15 cellular contexts compared by ENCODE assay signal in the genomic region with DNA sequence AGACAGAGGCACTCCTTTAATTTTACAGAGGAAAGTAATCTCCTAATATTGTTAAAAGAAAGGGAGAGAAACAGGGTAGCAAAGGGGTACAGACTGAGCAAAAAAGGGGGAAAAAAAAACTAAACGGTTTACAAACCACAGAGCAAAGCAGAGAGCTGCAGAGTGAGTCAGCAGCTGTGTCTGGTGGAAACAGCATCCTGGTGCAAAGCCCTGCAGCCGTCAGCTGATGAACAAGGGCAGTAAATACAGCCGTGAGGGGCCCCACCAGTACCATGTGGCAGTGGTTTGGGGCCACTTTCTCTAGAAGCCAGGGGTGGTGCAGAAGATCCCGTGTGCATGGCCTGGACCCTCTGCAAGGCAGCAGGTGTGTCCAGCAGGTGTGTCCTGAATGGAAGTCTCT.
DNase-seq lines count a peak whose midpoint lies in the region; ATAC-seq and TF ChIP-seq lines count a peak whose summit lies in the region.
"Had no signal": no experiment of that assay in that cellular context is flagged by ENCODE, and none has a peak within 500 bp of the region (broad histone marks: within the 10 kb centered on the region; RNA-seq: fewer than 3 reads in every experiment).

No MANE protein-coding gene starts in this region.

- H3K4me1 ChIP-seq in BLaER1 treated with 17β-estradiol and CSF1 and Interleukin-3, amounts not matched to agents 10 nM and 100 nM = peaks cover 55 to 88% (median 82%) of the 10 kb centered on the region in 10 experiments
- H3K4me1 ChIP-seq in IMR-90 (ENCODE audit: control insufficient read depth, insufficient read depth, low read length) = no peaks in the 10 kb centered on the region
- H3K4me1 ChIP-seq in CD4-positive, alpha-beta memory T cell (ENCODE audit: insufficient read depth, low read length) = no peaks in the 10 kb centered on the region
- H3K4me1 ChIP-seq: HAP-1, prostate gland, suprapubic skin had no signal

- H3K27ac ChIP-seq in BLaER1 treated with 17β-estradiol and CSF1 and Interleukin-3, amounts not matched to agents 10 nM and 100 nM = peak overlapping the region in 9 of 11 experiments; percentile 61 to 90 (median 86); a peak in 18 of 22 replicates
- H3K27ac ChIP-seq in IMR-90 (ENCODE audit: insufficient read depth, low read length) = no peak overlapping the region
- no peak overlapping the region for H3K27ac ChIP-seq in CD4-positive, alpha-beta memory T cell (ENCODE audit: low read depth, low read length)
- H3K27ac ChIP-seq: prostate gland, suprapubic skin had no signal

- H2AK5ac ChIP-seq in IMR-90 (ENCODE audit: low read depth, low read length) = no peak overlapping the region

- no peaks in the 10 kb centered on the region for H3K9me1 ChIP-seq in IMR-90 (ENCODE audit: insufficient read depth, low read length)

- H3K9me3 Mint-ChIP-seq in CD4-positive, alpha-beta memory T cell = peaks cover 0 to 3% (median 0%) of the 10 kb centered on the region in 8 donors

- intact Hi-C loops in IMR-90 (cut with micrococcal nuclease) = no loop called here
- intact Hi-C loops in CD4-positive, alpha-beta memory T cell (cut with micrococcal nuclease) = no loop called here

- H3K4me1 Mint-ChIP-seq in CD4-positive, alpha-beta memory T cell = no peaks in the 10 kb centered on the region

- CTCF ChIA-PET in IMR-90 (lab: Yijun Ruan, JAX) = no interaction called here
- CTCF ChIA-PET in CD4-positive, alpha-beta memory T cell (lab: Charles Lee; ENCODE audit: partially characterized antibody) = no interaction called here

- H2AK9ac ChIP-seq in IMR-90 (replicated peaks; ENCODE audit: low read depth, low read length, poor library complexity) = no peak overlapping the region

- H3K36me3 Mint-ChIP-seq in CD4-positive, alpha-beta memory T cell = no peaks in the 10 kb centered on the region

- H3K9me3 ChIP-seq in BLaER1 treated with 17β-estradiol and CSF1 and Interleukin-3, amounts not matched to agents 10 nM and 100 nM (replicated peaks in 1 of 11) = no peaks in the 10 kb centered on the region; a peak in 1 of 22 replicates
- H3K9me3 ChIP-seq in IMR-90 (ENCODE audit: control insufficient read depth, insufficient read depth, low read length) = no peaks in the 10 kb centered on the region
- no peaks in the 10 kb centered on the region for H3K9me3 ChIP-seq in CD4-positive, alpha-beta memory T cell (ENCODE audit: control insufficient read depth in 1 of 2, low read length in 2 of 2)
- H3K9me3 ChIP-seq: HAP-1, prostate gland, suprapubic skin had no signal

- TF ChIP-seq POLR2A in IMR-90 (IDR thresholded peaks at IDR 0.05; ENCODE audit: low read depth, low read length) = no peak

- no peak overlapping the region for H2BK120ac ChIP-seq in IMR-90 (ENCODE audit: low read depth, low read length)

- no peak overlapping the region for H3K56ac ChIP-seq in IMR-90 (ENCODE audit: extremely low read depth, insufficient read depth, low read length)

- peak overlapping the region in 10 of 11 experiments; percentile 40 to 77 (median 66); a peak in 18 of 22 replicates for H3K9ac ChIP-seq in BLaER1 treated with 17β-estradiol and CSF1 and Interleukin-3, amounts not matched to agents 10 nM and 100 nM
- no peak overlapping the region for H3K9ac ChIP-seq in IMR-90 (ENCODE audit: low read depth, low read length)

- in situ Hi-C loops in IMR-90 (cut with MboI; ENCODE audit: low sequenced_read_pairs) = loop anchor here (25.0 kb wide), 1 partner anchor 775 kb away; no protein-coding TSS in a partner anchor

- H3K23ac ChIP-seq in IMR-90 (ENCODE audit: low read depth, low read length) = no peak overlapping the region

- H4K91ac ChIP-seq in IMR-90 (ENCODE audit: insufficient read depth, low read depth, low read length) = no peak overlapping the region

- ATAC-seq in IMR-90 (ENCODE audit: low read depth) (peak; percentile 40; the same call in 1 of the 2 replicates), HG03521 (IDR thresholded peaks at IDR 0.05; ENCODE audit: unreplicated experiment) (no peak)

- H3K14ac ChIP-seq in IMR-90 (replicated peaks; ENCODE audit: low read depth, low read length) = no peak overlapping the region

- WGBS in IMR-90 (ENCODE audit: extremely low coverage in 2 of 2, insufficient read length in 1 of 2), 2 experiments = 17% methylated on average over 1 of the region's 4 CpGs; no CpG with 5 or more reads in 1 of the 2 experiments

- dilution Hi-C loops in IMR-90 (cut with HindIII; ENCODE audit: low sequenced_read_pairs, unreplicated experiment) = no loop called here

- H4K5ac ChIP-seq in IMR-90 (ENCODE audit: low read depth, low read length) = no peak overlapping the region

- H4K8ac ChIP-seq in IMR-90 (ENCODE audit: low read depth in 2 of 2, low read length in 2 of 2) = no peak overlapping the region

- peaks cover 0 to 70% (median 41%) of the 10 kb centered on the region in 11 experiments; a peak in 15 of 22 replicates for H3K36me3 ChIP-seq in BLaER1 treated with 17β-estradiol and CSF1 and Interleukin-3, amounts not matched to agents 10 nM and 100 nM
- H3K36me3 ChIP-seq in IMR-90 (ENCODE audit: control insufficient read depth, insufficient read depth, low read length) = no peaks in the 10 kb centered on the region
- H3K36me3 ChIP-seq in CD4-positive, alpha-beta memory T cell (ENCODE audit: insufficient read depth, low read length) = no peaks in the 10 kb centered on the region
- H3K36me3 ChIP-seq: HAP-1, prostate gland, suprapubic skin had no signal

- H3K27ac Mint-ChIP-seq in CD4-positive, alpha-beta memory T cell = no peak overlapping the region

- peak overlapping the region; percentile 73 to 95 (median 87) for H3K4me2 ChIP-seq in BLaER1 treated with 17β-estradiol and CSF1 and Interleukin-3, amounts not matched to agents 10 nM and 100 nM
- no peak overlapping the region for H3K4me2 ChIP-seq in IMR-90 (ENCODE audit: low read depth, low read length)

- no peak for DNase-seq in IMR-90
- DNase-seq in T1000 (lab: John Stamatoyannopoulos, UW) = peak; percentile 22
- DNase-seq in foreskin melanocyte = peak; percentile 27
- DNase-seq in SHP77 treated with DMSO at 0.1 percent for 48 hours (lab: John Stamatoyannopoulos, UW) = no peak
- DNase-seq in CD4-positive, alpha-beta memory T cell = no peak
- no peak for DNase-seq in activated CD4-positive, CD25-positive, alpha-beta regulatory T cell (lab: John Stamatoyannopoulos, UW)
- DNase-seq: NCI-H1105 treated with DMSO at 0.1 percent for 48 hours; NCI-H774; stimulated activated CD4-positive, alpha-beta T cell treated with anti-CD3 and anti-CD28 coated beads, Interleukin-4, amount 100 ng/mL, for 4 hours; T-helper 9 cell had no signal

- no peak overlapping the region for H2BK20ac ChIP-seq in IMR-90 (ENCODE audit: low read depth, low read length)

- POLR2A ChIA-PET in IMR-90 (lab: Charles Lee; ENCODE audit: unreplicated experiment) = no interaction called here
- POLR2A ChIA-PET in CD4-positive, alpha-beta memory T cell (lab: Charles Lee; ENCODE audit: partially characterized antibody) = no interaction called here

- no peak overlapping the region for H2AFZ ChIP-seq in IMR-90 (replicated peaks; ENCODE audit: low read length, poor library complexity)

- no peak for TF ChIP-seq RAD21 in IMR-90 (IDR thresholded peaks at IDR 0.05; ENCODE audit: low read length)

- no peak for TF ChIP-seq CTCF in IMR-90 (conservative IDR thresholded peaks at IDR 0.05; ENCODE audit: low read depth, low read length)

- BruUV-seq in IMR-90 (replicated peaks; lab: Mats Ljungman, UMichigan) = no TSS peak

- no peak overlapping the region for H2BK5ac ChIP-seq in IMR-90 (ENCODE audit: low read depth, low read length, poor library complexity, severe bottlenecking)

- H3K4me3 ChIP-seq in BLaER1 treated with 17β-estradiol and CSF1 and Interleukin-3, amounts not matched to agents 10 nM and 100 nM = peak overlapping the region in 5 of 10 experiments; percentile 11 to 33 (median 27); a peak in 5 of 20 replicates
- H3K4me3 ChIP-seq in IMR-90 (ENCODE audit: insufficient read depth, low read depth, low read length) = no peak overlapping the region
- H3K4me3 ChIP-seq in CD4-positive, alpha-beta memory T cell (ENCODE audit: low read length in 2 of 2) = no peak overlapping the region
- H3K4me3 ChIP-seq: HAP-1, prostate gland, suprapubic skin had no signal

- H3K4ac ChIP-seq in IMR-90 (ENCODE audit: low read depth, low read length) = no peak overlapping the region

- no peak overlapping the region for H3K18ac ChIP-seq in IMR-90 (ENCODE audit: low read depth, low read length)

- no peaks in the 10 kb centered on the region for H4K20me1 ChIP-seq in BLaER1 treated with 17β-estradiol and CSF1 and Interleukin-3, amounts not matched to agents 10 nM and 100 nM
- H4K20me1 ChIP-seq in IMR-90 (ENCODE audit: insufficient read depth, low read length) = no peaks in the 10 kb centered on the region

- no peak overlapping the region for H2BK15ac ChIP-seq in IMR-90 (ENCODE audit: low read depth, low read length)

- no peaks in the 10 kb centered on the region for H3K27me3 ChIP-seq in BLaER1 treated with 17β-estradiol and CSF1 and Interleukin-3, amounts not matched to agents 10 nM and 100 nM
- H3K27me3 ChIP-seq in IMR-90 (ENCODE audit: control insufficient read depth, insufficient read depth, low read length) = peaks cover 25% of the 10 kb centered on the region
- peaks cover 4% of the 10 kb centered on the region for H3K27me3 ChIP-seq in CD4-positive, alpha-beta memory T cell (ENCODE audit: insufficient read depth, low read length)

- H3K79me1 ChIP-seq in IMR-90 (ENCODE audit: low read depth in 1 of 2, low read length in 2 of 2) = no peaks in the 10 kb centered on the region

- no peak overlapping the region for H3K4me3 Mint-ChIP-seq in CD4-positive, alpha-beta memory T cell

- peaks cover 9 to 10% of the 10 kb centered on the region in 2 donors for H3K27me3 Mint-ChIP-seq in CD4-positive, alpha-beta memory T cell

TF ChIP-seq in IMR-90, 13 proteins besides CTCF, POLR2A, EP300 and RAD21 (continues in another document):
- no peak for TF ChIP-seq SMC3 (IDR thresholded peaks at IDR 0.05; ENCODE audit: low read depth, low read length)
- no peak for TF ChIP-seq MAFK (IDR thresholded peaks at IDR 0.05; ENCODE audit: low read depth, low read length)
- no peak for TF ChIP-seq USF2 (IDR thresholded peaks at IDR 0.05; ENCODE audit: low read depth, low read length)
- TF ChIP-seq BHLHE40 (IDR thresholded peaks at IDR 0.05; ENCODE audit: low read depth, low read length) = no peak
- TF ChIP-seq NFE2L2 (IDR thresholded peaks at IDR 0.05; ENCODE audit: low read depth, low read length) = no peak
- TF ChIP-seq FOS (IDR thresholded peaks at IDR 0.05; ENCODE audit: low read depth, low read length) = no peak
- no peak for TF ChIP-seq MXI1 (IDR thresholded peaks at IDR 0.05; ENCODE audit: borderline replicate concordance, low read depth, low read length)
- no peak for TF ChIP-seq CHD1 (IDR thresholded peaks at IDR 0.05; ENCODE audit: low read depth, low read length)
- no peak for TF ChIP-seq RFX5 (IDR thresholded peaks at IDR 0.05; ENCODE audit: low read depth, low read length)

Comparison
In these comparisons a context has a peak if more than half of its experiments do, and no peak if none do; other contexts are left out.
1. H3K27ac ChIP-seq: peak in BLaER1 treated with 17β-estradiol and CSF1 and Interleukin-3, amounts not matched to agents 10 nM and 100 nM (9 of 11); none in IMR-90 (single experiment) and CD4-positive, alpha-beta memory T cell (single experiment).
2. DNase-seq: peak in T1000 (single experiment) and foreskin melanocyte (single experiment); none in IMR-90 (single experiment), SHP77 treated with DMSO at 0.1 percent for 48 hours (single experiment), CD4-positive, alpha-beta memory T cell (0 of 5) and activated CD4-positive, CD25-positive, alpha-beta regulatory T cell (0 of 4).